ENCODE assay signal across 26 cellular contexts in genomic region chr5:169095976-169096375, GRCh38.
"Had no signal": no experiment of that assay in that cellular context is flagged by ENCODE, and none has a peak within 500 bp of the region (broad histone marks: within the 10 kb centered on the region; RNA-seq: fewer than 3 reads in every experiment).

No MANE protein-coding gene starts in this region.

- H3K9me3 Mint-ChIP-seq: activated naive CD4-positive, alpha-beta T cell treated with anti-CD3 and anti-CD28 coated beads, Interleukin-2, amount 50 U/mL, for 72 hours; activated T-cell treated with anti-CD3 and anti-CD28 coated beads, Interleukin-2, amount 50 U/mL, for 72 hours; stimulated activated effector memory CD8-positive, alpha-beta T cell treated with anti-CD3 and anti-CD28 coated beads, Interleukin-12 subunit alpha, Interleukin-12 subunit beta, amount 100 ng/mL, for 72 hours; stimulated activated naive CD8-positive, alpha-beta T cell treated with anti-CD3 and anti-CD28 coated beads, Interleukin-15, amount 100 ng/mL, for 72 hours; T-helper 1 cell treated with Interleukin-12 subunit alpha and Interleukin-12 subunit beta and Interleukin-4 antibody, amounts not matched to agents 30 μg/mL and 1 μg/mL, for 36 hours had no signal

- H3K27me3 ChIP-seq: cardiac muscle cell, heart right ventricle, left lung, right lobe of liver, upper lobe of left lung had no signal

- H3K27ac ChIP-seq: cardiac muscle cell, heart right ventricle, left lung, lower lobe of right lung, right lobe of liver, upper lobe of left lung, VCaP had no signal

- H3K27ac Mint-ChIP-seq: activated naive CD4-positive, alpha-beta T cell treated with anti-CD3 and anti-CD28 coated beads, Interleukin-2, amount 50 U/mL, for 72 hours; activated T-cell treated with anti-CD3 and anti-CD28 coated beads, Interleukin-2, amount 50 U/mL, for 72 hours; brain; endodermal cell; naive thymus-derived CD8-positive, alpha-beta T cell; stimulated activated effector memory CD8-positive, alpha-beta T cell treated with anti-CD3 and anti-CD28 coated beads, Interleukin-12 subunit alpha, Interleukin-12 subunit beta, amount 100 ng/mL, for 72 hours; stimulated activated naive CD8-positive, alpha-beta T cell treated with anti-CD3 and anti-CD28 coated beads, Interleukin-15, amount 100 ng/mL, for 72 hours; T-helper 1 cell treated with Interleukin-12 subunit alpha and Interleukin-12 subunit beta and Interleukin-4 antibody, amounts not matched to agents 30 μg/mL and 1 μg/mL, for 36 hours had no signal

- H3K4me3 Mint-ChIP-seq: activated T-cell treated with anti-CD3 and anti-CD28 coated beads, Interleukin-2, amount 50 U/mL, for 72 hours; brain; endodermal cell; naive thymus-derived CD8-positive, alpha-beta T cell; stimulated activated effector memory CD8-positive, alpha-beta T cell treated with anti-CD3 and anti-CD28 coated beads, Interleukin-12 subunit alpha, Interleukin-12 subunit beta, amount 100 ng/mL, for 72 hours; stimulated activated naive CD8-positive, alpha-beta T cell treated with anti-CD3 and anti-CD28 coated beads, Interleukin-15, amount 100 ng/mL, for 72 hours; T-helper 1 cell treated with Interleukin-12 subunit alpha and Interleukin-12 subunit beta and Interleukin-4 antibody, amounts not matched to agents 30 μg/mL and 1 μg/mL, for 36 hours had no signal

- H3K4me3 ChIP-seq: cardiac muscle cell, heart right ventricle, left lung, lower lobe of right lung, right lobe of liver, upper lobe of left lung had no signal

- H3K36me3 ChIP-seq: cardiac muscle cell, heart right ventricle, left lung, lower lobe of right lung, right lobe of liver, upper lobe of left lung had no signal

- H3K4me1 ChIP-seq: left lung, lower lobe of right lung, right lobe of liver, upper lobe of left lung had no signal

- H3K9me3 ChIP-seq: left lung, lower lobe of right lung, right lobe of liver, upper lobe of left lung had no signal

- H3K4me1 Mint-ChIP-seq: naive thymus-derived CD8-positive, alpha-beta T cell; stimulated activated effector memory CD8-positive, alpha-beta T cell treated with anti-CD3 and anti-CD28 coated beads, Interleukin-12 subunit alpha, Interleukin-12 subunit beta, amount 100 ng/mL, for 72 hours; stimulated activated naive CD8-positive, alpha-beta T cell treated with anti-CD3 and anti-CD28 coated beads, Interleukin-15, amount 100 ng/mL, for 72 hours had no signal

- H3K36me3 Mint-ChIP-seq: activated naive CD4-positive, alpha-beta T cell treated with anti-CD3 and anti-CD28 coated beads, Interleukin-2, amount 50 U/mL, for 72 hours; brain; naive thymus-derived CD8-positive, alpha-beta T cell; stimulated activated effector memory CD8-positive, alpha-beta T cell treated with anti-CD3 and anti-CD28 coated beads, Interleukin-12 subunit alpha, Interleukin-12 subunit beta, amount 100 ng/mL, for 72 hours had no signal

- DNase-seq: activated CD4-positive, alpha-beta T cell treated with anti-CD3 and anti-CD28 coated beads for 4 hours; activated CD4-positive, alpha-beta T cell treated with anti-CD3 and anti-CD28 coated beads, Interleukin-2, amount 50 U/mL, for 4 hours; activated naive CD4-positive, alpha-beta T cell; activated T-cell treated with anti-CD3 and anti-CD28 coated beads for 4 hours; activated T-cell treated with anti-CD3 and anti-CD28 coated beads, Interleukin-2, amount 50 U/mL, for 72 hours; aorta; cortex of kidney; endodermal cell; foreskin melanocyte; heart right ventricle; left lung; lower lobe of right lung; mesenchymal stem cell; naive thymus-derived CD8-positive, alpha-beta T cell; right lobe of liver; stimulated activated CD4-positive, alpha-beta T cell treated with anti-CD3 and anti-CD28 coated beads, Interleukin-4, amount 100 ng/mL, for 24 hours; stimulated activated naive CD8-positive, alpha-beta T cell treated with anti-CD3 and anti-CD28 coated beads, Interleukin-15, amount 100 ng/mL, for 72 hours; substantia nigra; T-helper 9 cell; upper lobe of left lung had no signal
